Comparison of ENCODE assay signal across 16 cellular contexts in genomic region chr17:72318131-72318530, GRCh38.
DNase-seq lines count a peak whose midpoint lies in the region; ATAC-seq and TF ChIP-seq lines count a peak whose summit lies in the region.
"Had no signal": no experiment of that assay in that cellular context is flagged by ENCODE, and none has a peak within 500 bp of the region (broad histone marks: within the 10 kb centered on the region; RNA-seq: fewer than 3 reads in every experiment).

No MANE protein-coding gene starts in this region.

- no peaks in the 10 kb centered on the region for H3K9me3 ChIP-seq in MM.1S (replicated peaks; ENCODE audit: insufficient read depth, low read length)

- DNase-seq in MM.1S (no peak), sciatic nerve (ENCODE audit: low spot score) (no peak), SHP77 (lab: John Stamatoyannopoulos, UW) (no peak), NCI-H2081 (lab: John Stamatoyannopoulos, UW) (no peak), brain microvascular endothelial cell (no peak)
- DNase-seq: C1 segment of cervical spinal cord, EL, H7, NCI-H1048, NCI-H446 treated with DMSO at 0.1 percent for 48 hours, NCI-H774, SIG-M5 had no signal

- no peaks in the 10 kb centered on the region for H4K20me1 ChIP-seq in MM.1S (ENCODE audit: insufficient read depth, low read length)

- no peak overlapping the region for H2AFZ ChIP-seq in MM.1S (ENCODE audit: low read length)

- H3K4me3 ChIP-seq in MM.1S (ENCODE audit: low read length) (no peak overlapping the region), brain microvascular endothelial cell (ENCODE audit: low read depth, low read length) (no peak overlapping the region)
- H3K4me3 ChIP-seq: K562 had no signal

- intact Hi-C loops in sciatic nerve (cut with DNase I), result no loop called here

- peak overlapping the region; percentile 35; the same call in 1 of the 2 replicates for H3K4me2 ChIP-seq in MM.1S (ENCODE audit: low read depth, low read length)

- no peaks in the 10 kb centered on the region for H3K9me2 ChIP-seq in MM.1S (replicated peaks; ENCODE audit: insufficient read depth, low read length)

- H3K79me2 ChIP-seq in MM.1S (ENCODE audit: low read length), result no peaks in the 10 kb centered on the region

- in situ Hi-C loops in brain microvascular endothelial cell (cut with HindIII; ENCODE audit: low pct_ligation_motif_present, low sequenced_read_pairs), result no loop called here

- peaks cover 23% of the 10 kb centered on the region for H3K4me1 ChIP-seq in MM.1S (ENCODE audit: low read length)

- H3K27ac ChIP-seq in MM.1S (ENCODE audit: low read length), result peak overlapping the region; percentile 31; the same call in 1 of the 2 replicates
- H3K27ac ChIP-seq in brain microvascular endothelial cell, result no peak overlapping the region
- H3K27ac ChIP-seq: HL-60 had no signal

- ATAC-seq in GM18870 (IDR thresholded peaks at IDR 0.05; ENCODE audit: unreplicated experiment) (peak; percentile 10), GM21576 (IDR thresholded peaks at IDR 0.05; ENCODE audit: unreplicated experiment) (peak; percentile 2), sciatic nerve (peak; percentile 19)
- ATAC-seq: K562 had no signal

- H3K27me3 ChIP-seq in MM.1S (replicated peaks; ENCODE audit: insufficient read depth, low read length) (no peaks in the 10 kb centered on the region), brain microvascular endothelial cell (replicated peaks) (no peaks in the 10 kb centered on the region)

- no peaks in the 10 kb centered on the region for H3K36me3 ChIP-seq in MM.1S (replicated peaks; ENCODE audit: insufficient read depth, low read length)
- H3K36me3 ChIP-seq in brain microvascular endothelial cell (replicated peaks), result no peaks in the 10 kb centered on the region

- TF ChIP-seq CTCF in MM.1S (IDR thresholded peaks at IDR 0.05; ENCODE audit: low read length), result no peak
- TF ChIP-seq CTCF in brain microvascular endothelial cell (IDR thresholded peaks at IDR 0.05; ENCODE audit: low read depth, low read length, missing control alignments), result no peak

- H3F3A ChIP-seq in MM.1S (ENCODE audit: insufficient read depth, low read length), result 0 out of 2 replicates have a peak, but pooled peaks cover 6% of the 10 kb centered on the region

- H3K9ac ChIP-seq in MM.1S (ENCODE audit: low read length), result no peak overlapping the region
